In the genomic region with DNA sequence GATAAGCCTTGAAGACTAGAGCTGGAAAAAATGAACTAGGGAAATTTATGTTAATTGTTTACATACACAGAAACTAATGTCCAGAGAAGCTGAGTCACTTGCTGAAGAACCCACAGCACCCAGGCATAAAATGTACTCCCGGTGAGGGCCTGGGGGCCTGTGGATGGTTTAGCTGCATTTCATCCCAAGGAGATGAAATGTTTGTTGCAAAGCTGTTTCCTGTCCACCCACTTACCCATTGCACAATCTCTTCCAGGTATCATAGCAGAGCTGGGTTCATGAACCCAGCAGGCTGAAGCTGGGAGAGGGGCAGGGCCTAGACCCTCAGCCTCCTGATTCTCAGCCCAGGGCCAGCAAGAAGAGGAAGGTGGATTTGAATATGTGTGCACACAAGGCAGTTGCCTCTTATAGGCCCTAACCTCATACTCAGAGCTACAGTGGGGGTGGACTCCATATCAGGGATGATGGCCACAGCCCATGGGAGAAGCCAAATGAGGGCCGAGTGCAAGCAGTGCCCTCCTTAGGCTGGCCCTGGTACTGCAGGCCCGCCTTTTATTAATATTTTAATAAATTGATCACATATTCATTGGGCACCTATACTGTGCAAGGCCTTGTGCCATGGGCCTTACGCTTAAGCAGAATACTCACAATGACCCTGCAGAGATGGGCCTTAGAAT, we compare ENCODE assay signal across 1 cellular context.
TF ChIP-seq lines count a peak whose summit lies in the region.

No MANE protein-coding gene starts in this region.

TF ChIP-seq in K562, 482 proteins besides CTCF, POLR2A, EP300 and RAD21 (continued from another document):
- TF ChIP-seq, protein P1, sequence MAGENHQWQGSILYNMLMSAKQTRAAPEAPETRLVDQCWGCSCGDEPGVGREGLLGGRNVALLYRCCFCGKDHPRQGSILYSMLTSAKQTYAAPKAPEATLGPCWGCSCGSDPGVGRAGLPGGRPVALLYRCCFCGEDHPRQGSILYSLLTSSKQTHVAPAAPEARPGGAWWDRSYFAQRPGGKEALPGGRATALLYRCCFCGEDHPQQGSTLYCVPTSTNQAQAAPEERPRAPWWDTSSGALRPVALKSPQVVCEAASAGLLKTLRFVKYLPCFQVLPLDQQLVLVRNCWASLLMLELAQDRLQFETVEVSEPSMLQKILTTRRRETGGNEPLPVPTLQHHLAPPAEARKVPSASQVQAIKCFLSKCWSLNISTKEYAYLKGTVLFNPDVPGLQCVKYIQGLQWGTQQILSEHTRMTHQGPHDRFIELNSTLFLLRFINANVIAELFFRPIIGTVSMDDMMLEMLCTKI (IDR thresholded peaks at IDR 0.05; ENCODE audit: partially characterized antibody), result no peak
- TF ChIP-seq SMC3 (conservative IDR thresholded peaks at IDR 0.05; ENCODE audit: insufficient read depth, low read depth, low read length), result 0 out of 2 replicates have a peak, but pooled peaks have one; percentile 22
- TF ChIP-seq, protein P2, sequence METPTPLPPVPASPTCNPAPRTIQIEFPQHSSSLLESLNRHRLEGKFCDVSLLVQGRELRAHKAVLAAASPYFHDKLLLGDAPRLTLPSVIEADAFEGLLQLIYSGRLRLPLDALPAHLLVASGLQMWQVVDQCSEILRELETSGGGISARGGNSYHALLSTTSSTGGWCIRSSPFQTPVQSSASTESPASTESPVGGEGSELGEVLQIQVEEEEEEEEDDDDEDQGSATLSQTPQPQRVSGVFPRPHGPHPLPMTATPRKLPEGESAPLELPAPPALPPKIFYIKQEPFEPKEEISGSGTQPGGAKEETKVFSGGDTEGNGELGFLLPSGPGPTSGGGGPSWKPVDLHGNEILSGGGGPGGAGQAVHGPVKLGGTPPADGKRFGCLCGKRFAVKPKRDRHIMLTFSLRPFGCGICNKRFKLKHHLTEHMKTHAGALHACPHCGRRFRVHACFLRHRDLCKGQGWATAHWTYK (CRISPR knock-in tag; IDR thresholded peaks at IDR 0.05), result no peak
- TF ChIP-seq CEBPB (tag; IDR thresholded peaks at IDR 0.05), result peak; percentile 89
- TF ChIP-seq RB1 (IDR thresholded peaks at IDR 0.05; ENCODE audit: low read depth), result peak; percentile 46; the same call in 1 of the 2 replicates
- TF ChIP-seq NR2C2 (CRISPR knock-in tag; IDR thresholded peaks at IDR 0.05), result no peak
- no peak for TF ChIP-seq NR2C2 (tag; IDR thresholded peaks at IDR 0.05)
- TF ChIP-seq, protein P3, sequence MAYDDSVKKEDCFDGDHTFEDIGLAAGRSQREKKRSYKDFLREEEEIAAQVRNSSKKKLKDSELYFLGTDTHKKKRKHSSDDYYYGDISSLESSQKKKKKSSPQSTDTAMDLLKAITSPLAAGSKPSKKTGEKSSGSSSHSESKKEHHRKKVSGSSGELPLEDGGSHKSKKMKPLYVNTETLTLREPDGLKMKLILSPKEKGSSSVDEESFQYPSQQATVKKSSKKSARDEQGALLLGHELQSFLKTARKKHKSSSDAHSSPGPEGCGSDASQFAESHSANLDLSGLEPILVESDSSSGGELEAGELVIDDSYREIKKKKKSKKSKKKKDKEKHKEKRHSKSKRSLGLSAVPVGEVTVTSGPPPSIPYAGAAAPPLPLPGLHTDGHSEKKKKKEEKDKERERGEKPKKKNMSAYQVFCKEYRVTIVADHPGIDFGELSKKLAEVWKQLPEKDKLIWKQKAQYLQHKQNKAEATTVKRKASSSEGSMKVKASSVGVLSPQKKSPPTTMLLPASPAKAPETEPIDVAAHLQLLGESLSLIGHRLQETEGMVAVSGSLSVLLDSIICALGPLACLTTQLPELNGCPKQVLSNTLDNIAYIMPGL (CRISPR knock-in tag; IDR thresholded peaks at IDR 0.05), result no peak
- TF ChIP-seq LARP7 (IDR thresholded peaks at IDR 0.05), result no peak
- TF ChIP-seq DPF2 (IDR thresholded peaks at IDR 0.05), result no peak
- TF ChIP-seq ZC3H11A (IDR thresholded peaks at IDR 0.05; ENCODE audit: low read depth, low read length), result 0 out of 2 replicates have a peak, but pooled peaks have one; percentile 38
- TF ChIP-seq TBL1XR1 (IDR thresholded peaks at IDR 0.05; ENCODE audit: low read length in 2 of 2), result no peak
- TF ChIP-seq MTA1 (IDR thresholded peaks at IDR 0.05; ENCODE audit: borderline replicate concordance), result no peak
- TF ChIP-seq, protein P4, sequence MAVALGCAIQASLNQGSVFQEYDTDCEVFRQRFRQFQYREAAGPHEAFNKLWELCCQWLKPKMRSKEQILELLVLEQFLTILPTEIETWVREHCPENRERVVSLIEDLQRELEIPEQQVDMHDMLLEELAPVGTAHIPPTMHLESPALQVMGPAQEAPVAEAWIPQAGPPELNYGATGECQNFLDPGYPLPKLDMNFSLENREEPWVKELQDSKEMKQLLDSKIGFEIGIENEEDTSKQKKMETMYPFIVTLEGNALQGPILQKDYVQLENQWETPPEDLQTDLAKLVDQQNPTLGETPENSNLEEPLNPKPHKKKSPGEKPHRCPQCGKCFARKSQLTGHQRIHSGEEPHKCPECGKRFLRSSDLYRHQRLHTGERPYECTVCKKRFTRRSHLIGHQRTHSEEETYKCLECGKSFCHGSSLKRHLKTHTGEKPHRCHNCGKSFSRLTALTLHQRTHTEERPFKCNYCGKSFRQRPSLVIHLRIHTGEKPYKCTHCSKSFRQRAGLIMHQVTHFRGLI (CRISPR knock-in tag; IDR thresholded peaks at IDR 0.05), result no peak
- TF ChIP-seq SRF (CRISPR knock-in tag; IDR thresholded peaks at IDR 0.05), result 0 out of 4 replicates have a peak, but pooled peaks of 1 of the 2 experiments have one; percentile 15
- peak; percentile 78 for TF ChIP-seq DACH1 (IDR thresholded peaks at IDR 0.05; ENCODE audit: partially characterized antibody)
- TF ChIP-seq, protein P5, sequence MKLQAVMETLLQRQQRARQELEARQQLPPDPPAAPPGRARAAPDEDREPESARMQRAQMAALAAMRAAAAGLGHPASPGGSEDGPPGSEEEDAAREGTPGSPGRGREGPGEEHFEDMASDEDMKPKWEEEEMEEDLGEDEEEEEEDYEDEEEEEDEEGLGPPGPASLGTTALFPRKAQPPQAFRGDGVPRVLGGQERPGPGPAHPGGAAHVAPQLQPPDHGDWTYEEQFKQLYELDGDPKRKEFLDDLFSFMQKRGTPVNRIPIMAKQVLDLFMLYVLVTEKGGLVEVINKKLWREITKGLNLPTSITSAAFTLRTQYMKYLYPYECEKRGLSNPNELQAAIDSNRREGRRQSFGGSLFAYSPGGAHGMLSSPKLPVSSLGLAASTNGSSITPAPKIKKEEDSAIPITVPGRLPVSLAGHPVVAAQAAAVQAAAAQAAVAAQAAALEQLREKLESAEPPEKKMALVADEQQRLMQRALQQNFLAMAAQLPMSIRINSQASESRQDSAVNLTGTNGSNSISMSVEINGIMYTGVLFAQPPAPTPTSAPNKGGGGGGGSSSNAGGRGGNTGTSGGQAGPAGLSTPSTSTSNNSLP (IDR thresholded peaks at IDR 0.05; ENCODE audit: borderline replicate concordance, low read depth, low read length), result peak; percentile 50; the same call in 1 of the 2 replicates
- TF ChIP-seq KLF16 (IDR thresholded peaks at IDR 0.05), result peak; percentile 32; the same call in 1 of the 2 replicates
- TF ChIP-seq THRAP3 (IDR thresholded peaks at IDR 0.05; ENCODE audit: borderline replicate concordance), result no peak
- no peak for TF ChIP-seq ZNF197 (CRISPR knock-in tag; IDR thresholded peaks at IDR 0.05; ENCODE audit: low read depth)
- peak; percentile 7; the same call in 1 of the 2 replicates for TF ChIP-seq HOXB6 (CRISPR knock-in tag; IDR thresholded peaks at IDR 0.05; ENCODE audit: borderline replicate concordance)
TF ChIP-seq in K562: peak in this region for 12.
